Comparison of ENCODE assay signal across 8 cellular contexts in the genomic region with DNA sequence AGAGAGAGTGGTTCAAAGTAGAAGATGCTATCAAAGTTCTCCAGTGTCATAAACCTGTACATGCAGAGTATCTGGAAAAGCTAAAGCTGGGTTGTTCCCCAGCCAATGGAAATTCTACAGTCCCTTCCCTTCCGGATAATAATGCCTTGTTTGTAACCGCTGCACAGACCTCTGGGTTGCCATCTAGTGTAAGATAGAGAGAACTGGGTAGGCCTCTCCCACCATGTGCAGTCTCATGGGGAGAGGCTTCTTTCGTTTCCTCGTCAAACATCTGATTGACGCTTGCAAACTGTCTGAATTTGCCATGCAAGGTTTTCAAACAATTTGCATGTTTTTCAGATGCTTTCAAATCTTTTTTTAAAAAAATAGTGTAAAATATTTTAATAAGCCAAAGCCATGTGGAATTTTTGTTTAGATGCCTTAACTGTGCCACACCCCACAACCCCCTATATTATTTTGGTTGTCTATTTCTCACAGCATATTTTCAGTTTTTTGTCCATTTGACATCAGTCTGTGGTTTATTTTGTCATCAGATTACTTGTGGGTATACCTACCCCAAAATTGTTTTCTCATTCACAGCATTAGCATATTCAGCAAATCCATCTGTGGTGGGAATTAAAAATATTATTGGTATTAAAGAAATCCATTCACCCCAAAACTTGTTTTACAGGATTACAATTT. TPM values are rescaled to one million over a fixed set of nuclear protein-coding genes. Genes with fewer than 3 reads are reported as not detected.
DNase-seq lines count a peak whose midpoint lies in the region; ATAC-seq and TF ChIP-seq lines count a peak whose summit lies in the region.
"Not testable (repeated sequence)": the region's sequence is repeated elsewhere in the genome, so short reads cannot be mapped to it uniquely, and the experiment has no call there.

No MANE protein-coding gene starts in this region.

- H3K4me1 ChIP-seq in Panc1 (ENCODE audit: control insufficient read depth, insufficient read depth, low read length): not testable (repeated sequence)
- H3K4me1 ChIP-seq in body of pancreas (peaks cover 34% of the 10 kb centered on the region), thoracic aorta (ENCODE audit: control insufficient read depth in 1 of 2, low read depth in 2 of 2) (peaks cover 2 to 14% of the 10 kb centered on the region in 2 donors)

- in situ Hi-C loops in Panc1 (cut with HindIII; ENCODE audit: low pct_unique_long_range_greater_than_20kb, low sequenced_read_pairs): not testable (repeated sequence)

- CTCF ChIA-PET in Panc1 (lab: Charles Lee): not testable (repeated sequence)

- WGBS in body of pancreas, 2 donors: 43% methylated on average over 1 of the region's 5 CpGs; no CpG with 5 or more reads in 1 of the 2 donors

- not testable (repeated sequence) for H3K9me3 ChIP-seq in Panc1 (ENCODE audit: control insufficient read depth, insufficient read depth, low read depth, low read length); body of pancreas; thoracic aorta

- TF ChIP-seq CTCF in Panc1 (IDR thresholded peaks at IDR 0.05): peak; percentile 51
- TF ChIP-seq CTCF in body of pancreas (IDR thresholded peaks at IDR 0.05); thoracic aorta (IDR thresholded peaks at IDR 0.05): not testable (repeated sequence)

- not testable (repeated sequence) for H3K4me3 ChIP-seq in Panc1 (ENCODE audit: low read depth in 2 of 2, low read length in 2 of 2); body of pancreas; thoracic aorta

- H3K27ac ChIP-seq in Panc1 (ENCODE audit: low read length); body of pancreas; thoracic aorta: not testable (repeated sequence)

- not testable (repeated sequence) for BruUV-seq in Panc1 (replicated peaks; lab: Mats Ljungman, UMichigan)

- intact Hi-C loops in Panc1 (cut with micrococcal nuclease; ENCODE audit: unreplicated experiment) (loop anchor here (5.0 kb wide), 1 partner anchor 612 kb away; no protein-coding TSS in a partner anchor), body of pancreas (cut with DNase I) (loop anchor here (10.0 kb wide), 1 partner anchor 415 kb away; no protein-coding TSS in a partner anchor)

- ATAC-seq in GM18520 (IDR thresholded peaks at IDR 0.05; ENCODE audit: unreplicated experiment) (peak; percentile 87), GM21367 (IDR thresholded peaks at IDR 0.05; ENCODE audit: unreplicated experiment) (peak; percentile 91), HG02759 (IDR thresholded peaks at IDR 0.05; ENCODE audit: unreplicated experiment) (peak; percentile 91), HG03175 (IDR thresholded peaks at IDR 0.05; ENCODE audit: unreplicated experiment) (peak; percentile 93), Panc1 (peak; percentile 99), body of pancreas (peak; percentile 89), left lobe of liver (peak; percentile 93), thoracic aorta (ENCODE audit: insufficient number of reproducible peaks, low FRiP score, low read depth) (peak; percentile 82)

- not testable (repeated sequence) for TF ChIP-seq POLR2A in body of pancreas (IDR thresholded peaks at IDR 0.05)

- not testable (repeated sequence) for DNase-seq in Panc1 (ENCODE audit: low read depth, low spot score); body of pancreas; left lobe of liver (ENCODE audit: low spot score); thoracic aorta (ENCODE audit: low spot score)

- H3K27me3 ChIP-seq in Panc1 (ENCODE audit: control insufficient read depth, insufficient read depth, low read length); body of pancreas; thoracic aorta (replicated peaks; ENCODE audit: insufficient read depth): not testable (repeated sequence)

- H3K36me3 ChIP-seq in Panc1 (ENCODE audit: control insufficient read depth, insufficient read depth, low read length); body of pancreas (replicated peaks in 1 of 2; ENCODE audit: insufficient read depth in 1 of 2, low read depth in 2 of 2): not testable (repeated sequence)
- H3K36me3 ChIP-seq in thoracic aorta: peaks cover 23% of the 10 kb centered on the region

- POLR2A ChIA-PET in Panc1 (lab: Charles Lee): not testable (repeated sequence)

RNA-seq across cellular contexts. Expression of gene NUDT4, which starts 21.6 kb away (rescaled TPM):
- total RNA-seq in Panc1 (2021; ENCODE audit: unreplicated experiment): 45.7 TPM
- 11.2 TPM for polyA plus RNA-seq in Panc1 (2012; ENCODE audit: insufficient read length)
- 10 to 100 TPM; 59.7 to 66.9 TPM for total RNA-seq in body of pancreas
- 17.6 TPM for total RNA-seq in left lobe of liver
- total RNA-seq in thoracic aorta: 100 to 1,000 TPM in 1 of 2 donors, 10 to 100 TPM in 1; 91.1 to 178 TPM

RNA-seq across cellular contexts. Expression of gene UBE2N, which starts 42.4 kb away (rescaled TPM):
- total RNA-seq in Panc1 (2021; ENCODE audit: unreplicated experiment) (150 TPM), body of pancreas (10 to 100 TPM in 1 of 2 donors, 1 to 10 TPM in 1; 6.9 to 11.2 TPM), left lobe of liver (25.1 TPM), thoracic aorta (10 to 100 TPM; 32.9 to 37.2 TPM)
- polyA plus RNA-seq in Panc1 (2012; ENCODE audit: insufficient read length): 110 TPM
